8 cellular contexts compared by ENCODE assay signal in genomic region chr1:174990382-174990999, GRCh38. TPM values are rescaled to one million over a fixed set of nuclear protein-coding genes. Genes with fewer than 3 reads are reported as not detected.
DNase-seq lines count a peak whose midpoint lies in the region; ATAC-seq lines count a peak whose summit lies in the region.

No MANE protein-coding gene starts in this region.

- H3K27ac Mint-ChIP-seq in activated CD4-positive, alpha-beta T cell treated with anti-CD3 and anti-CD28 coated beads, Interleukin-2, amount 10 ng/mL, durations not matched to agents 24 days and 14 days = peak overlapping the region; percentile 87
- H3K27ac Mint-ChIP-seq in activated naive CD8-positive, alpha-beta T cell treated with anti-CD3 and anti-CD28 coated beads, Interleukin-2, amount 10 ng/mL, durations not matched to agents 7 days and 5 days = peak overlapping the region; percentile 89
- peak overlapping the region; percentile 93 to 96 (median 95) for H3K27ac Mint-ChIP-seq in immature natural killer cell

- peak; percentile 70 for DNase-seq in activated CD4-positive, alpha-beta T cell treated with anti-CD3 and anti-CD28 coated beads, Interleukin-2, amount 10 ng/mL, durations not matched to agents 24 days and 14 days
- no peak for DNase-seq in activated CD4-positive, alpha-beta T cell treated with anti-CD3 and anti-CD28 coated beads, Interleukin-2, amount 50 U/mL, for 4 hours
- DNase-seq in NAMALWA (ENCODE audit: low spot score) = peak; percentile 58
- DNase-seq in activated naive CD8-positive, alpha-beta T cell treated with anti-CD3 and anti-CD28 coated beads, Interleukin-2, amount 10 ng/mL, durations not matched to agents 7 days and 5 days = no peak
- DNase-seq in immature natural killer cell = peak; percentile 33 to 47 (median 43)
- DNase-seq in stromal cell of bone marrow (ENCODE audit: low read depth) = peak; percentile 73

- H3K36me3 Mint-ChIP-seq in activated CD4-positive, alpha-beta T cell treated with anti-CD3 and anti-CD28 coated beads, Interleukin-2, amount 10 ng/mL, durations not matched to agents 24 days and 14 days (ENCODE audit: low read depth) = peaks cover 25% of the 10 kb centered on the region
- H3K36me3 Mint-ChIP-seq in activated naive CD8-positive, alpha-beta T cell treated with anti-CD3 and anti-CD28 coated beads, Interleukin-2, amount 10 ng/mL, durations not matched to agents 7 days and 5 days = peaks cover 13% of the 10 kb centered on the region
- H3K36me3 Mint-ChIP-seq in immature natural killer cell = peaks cover 4 to 21% (median 5%) of the 10 kb centered on the region in 3 donors

- POLR2A ChIA-PET in activated naive CD8-positive, alpha-beta T cell treated with anti-CD3 and anti-CD28 coated beads, Interleukin-2, amount 10 ng/mL, durations not matched to agents 7 days and 5 days (lab: Charles Lee) = interaction anchor here (1.4 kb wide), 1 partner anchor 9 kb away, joined by 13 read pairs; the partner anchor contains the start of gene CACYBP

- peaks cover 18% of the 10 kb centered on the region for H3K4me1 Mint-ChIP-seq in activated CD4-positive, alpha-beta T cell treated with anti-CD3 and anti-CD28 coated beads, Interleukin-2, amount 10 ng/mL, durations not matched to agents 24 days and 14 days
- H3K4me1 Mint-ChIP-seq in activated naive CD8-positive, alpha-beta T cell treated with anti-CD3 and anti-CD28 coated beads, Interleukin-2, amount 10 ng/mL, durations not matched to agents 7 days and 5 days = peaks cover 15% of the 10 kb centered on the region
- H3K4me1 Mint-ChIP-seq in immature natural killer cell = peaks cover 31 to 40% of the 10 kb centered on the region in 2 donors

- no peaks in the 10 kb centered on the region for H3K9me3 Mint-ChIP-seq in activated CD4-positive, alpha-beta T cell treated with anti-CD3 and anti-CD28 coated beads, Interleukin-2, amount 10 ng/mL, durations not matched to agents 24 days and 14 days
- no peaks in the 10 kb centered on the region for H3K9me3 Mint-ChIP-seq in activated naive CD8-positive, alpha-beta T cell treated with anti-CD3 and anti-CD28 coated beads, Interleukin-2, amount 10 ng/mL, durations not matched to agents 7 days and 5 days
- H3K9me3 Mint-ChIP-seq in immature natural killer cell = no peaks in the 10 kb centered on the region

- intact Hi-C loops in activated CD4-positive, alpha-beta T cell treated with anti-CD3 and anti-CD28 coated beads, Interleukin-2, amount 10 ng/mL, durations not matched to agents 24 days and 14 days (cut with micrococcal nuclease) = loop anchor here (1.0 kb wide), 1 partner anchor 8 kb away; no protein-coding TSS in a partner anchor

- H3K4me3 Mint-ChIP-seq in activated CD4-positive, alpha-beta T cell treated with anti-CD3 and anti-CD28 coated beads, Interleukin-2, amount 10 ng/mL, durations not matched to agents 24 days and 14 days = peak overlapping the region; percentile 84
- peak overlapping the region; percentile 80 for H3K4me3 Mint-ChIP-seq in activated naive CD8-positive, alpha-beta T cell treated with anti-CD3 and anti-CD28 coated beads, Interleukin-2, amount 10 ng/mL, durations not matched to agents 7 days and 5 days
- peak overlapping the region; percentile 81 to 91 (median 88) for H3K4me3 Mint-ChIP-seq in immature natural killer cell

- H3K27me3 Mint-ChIP-seq in activated CD4-positive, alpha-beta T cell treated with anti-CD3 and anti-CD28 coated beads, Interleukin-2, amount 10 ng/mL, durations not matched to agents 24 days and 14 days = no peaks in the 10 kb centered on the region
- no peaks in the 10 kb centered on the region for H3K27me3 Mint-ChIP-seq in activated naive CD8-positive, alpha-beta T cell treated with anti-CD3 and anti-CD28 coated beads, Interleukin-2, amount 10 ng/mL, durations not matched to agents 7 days and 5 days
- peaks cover 0 to 4% (median 0%) of the 10 kb centered on the region in 3 donors for H3K27me3 Mint-ChIP-seq in immature natural killer cell (ENCODE audit: low read depth in 3 of 3)

- ATAC-seq in activated naive CD8-positive, alpha-beta T cell treated with anti-CD3 and anti-CD28 coated beads, Interleukin-2, amount 10 ng/mL, durations not matched to agents 7 days and 5 days (ENCODE audit: low read depth) = peak; percentile 61
- ATAC-seq in GM18520 (IDR thresholded peaks at IDR 0.05; ENCODE audit: unreplicated experiment) (no peak), GM19397 (IDR thresholded peaks at IDR 0.05; ENCODE audit: unreplicated experiment) (no peak)

RNA-seq across cellular contexts. Expression of gene CACYBP, which starts 9.3 kb away (rescaled TPM):
- 385 and 389 TPM in 2 replicates for total RNA-seq in activated CD4-positive, alpha-beta T cell treated with anti-CD3 and anti-CD28 coated beads, Interleukin-2, amount 10 ng/mL, durations not matched to agents 24 days and 14 days
- total RNA-seq in activated naive CD8-positive, alpha-beta T cell treated with anti-CD3 and anti-CD28 coated beads, Interleukin-2, amount 10 ng/mL, durations not matched to agents 7 days and 5 days = 100 to 1,000 TPM; 147 to 177 TPM
- 100 to 1,000 TPM; 131 to 160 (median 135) TPM for polyA plus RNA-seq in immature natural killer cell

RNA-seq across cellular contexts. Expression of gene MRPS14, which starts 32.7 kb away (rescaled TPM):
- total RNA-seq in activated CD4-positive, alpha-beta T cell treated with anti-CD3 and anti-CD28 coated beads, Interleukin-2, amount 10 ng/mL, durations not matched to agents 24 days and 14 days = 28.9 and 33.5 TPM in 2 replicates
- total RNA-seq in activated naive CD8-positive, alpha-beta T cell treated with anti-CD3 and anti-CD28 coated beads, Interleukin-2, amount 10 ng/mL, durations not matched to agents 7 days and 5 days = 10 to 100 TPM; 34.0 to 38.4 TPM
- 10 to 100 TPM; 42.5 to 52.1 (median 44.4) TPM for polyA plus RNA-seq in immature natural killer cell

Comparison
In these comparisons a context has a peak if more than half of its experiments do, and no peak if none do; other contexts are left out.
1. DNase-seq: peak in activated CD4-positive, alpha-beta T cell treated with anti-CD3 and anti-CD28 coated beads, Interleukin-2, amount 10 ng/mL, durations not matched to agents 24 days and 14 days (single experiment), NAMALWA (single experiment), immature natural killer cell (3 of 3) and stromal cell of bone marrow (single experiment); none in activated CD4-positive, alpha-beta T cell treated with anti-CD3 and anti-CD28 coated beads, Interleukin-2, amount 50 U/mL, for 4 hours (0 of 2) and activated naive CD8-positive, alpha-beta T cell treated with anti-CD3 and anti-CD28 coated beads, Interleukin-2, amount 10 ng/mL, durations not matched to agents 7 days and 5 days (single experiment).
2. Peak in every context shown above with its lines, with median percentiles within 50 percentile points of each other: H3K27ac Mint-ChIP-seq and H3K4me3 Mint-ChIP-seq.